25 cellular contexts compared by ENCODE assay signal in the genomic region with DNA sequence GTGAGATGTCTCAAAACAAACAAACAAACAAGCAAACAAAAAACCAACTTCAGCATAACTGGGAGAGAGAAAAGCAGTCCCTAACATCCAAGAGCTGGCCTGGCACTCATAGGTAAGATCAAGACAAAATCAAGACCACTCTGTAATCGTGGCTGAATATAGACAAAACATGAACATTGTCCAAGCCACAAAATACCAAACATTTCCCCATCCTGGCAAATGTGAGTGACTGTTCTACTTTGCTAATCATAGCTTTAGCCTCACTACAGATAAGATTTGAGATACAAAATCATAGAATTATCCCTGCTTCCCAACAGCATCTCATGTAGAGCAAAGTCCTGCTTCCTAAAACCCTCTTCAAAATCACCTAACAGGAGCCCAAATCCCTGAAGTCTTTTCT.
"Had no signal": no experiment of that assay in that cellular context is flagged by ENCODE, and none has a peak within 500 bp of the region (broad histone marks: within the 10 kb centered on the region; RNA-seq: fewer than 3 reads in every experiment).

No MANE protein-coding gene starts in this region.

- ATAC-seq: heart right ventricle; left cardiac atrium; naive thymus-derived CD4-positive, alpha-beta T cell; right lobe of liver; stimulated activated memory B cell treated with anti-CD40 and anti-IgM and Interleukin-4, amounts not matched to agents 10 μg/mL and 1 μg/mL and 100 μg/mL, for 72 hours had no signal

- H3K4me1 ChIP-seq: colonic mucosa, left ventricle myocardium inferior, parathyroid adenoma, prostate gland, right lobe of liver, spleen, tibial artery, upper lobe of left lung, uterus had no signal

- H2AFZ ChIP-seq: parathyroid adenoma had no signal

- H3K4me3 ChIP-seq: colonic mucosa, heart right ventricle, left ventricle myocardium inferior, lung, prostate gland, right lobe of liver, spleen, tibial artery, upper lobe of left lung, uterus had no signal

- H3K27ac ChIP-seq: colonic mucosa, heart right ventricle, left ventricle myocardium inferior, parathyroid adenoma, prostate gland, right lobe of liver, spleen, tibial artery, upper lobe of left lung, uterus had no signal

- H3K27me3 ChIP-seq: colonic mucosa, heart right ventricle, right lobe of liver, spleen, tibial artery, upper lobe of left lung, uterus had no signal

- H3K36me3 ChIP-seq: colonic mucosa, prostate gland, uterus had no signal

- DNase-seq: colonic mucosa; dermis blood vessel endothelial cell; erythroblast; heart right ventricle; hypothalamus; immature natural killer cell; kidney; left cardiac atrium; left ventricle myocardium inferior; mesendoderm; naive thymus-derived CD4-positive, alpha-beta T cell; nephron progenitor cell; retina; right lobe of liver; spleen; stimulated activated CD4-positive, alpha-beta T cell treated with anti-CD3 and anti-CD28 coated beads, Interleukin-15, amount 100 ng/mL, for 24 hours; stimulated activated CD4-positive, alpha-beta T cell treated with anti-CD3 and anti-CD28 coated beads, Interleukin-1b, Interleukin-23, amount 100 ng/mL, for 48 hours; stimulated activated CD4-positive, alpha-beta T cell treated with anti-CD3 and anti-CD28 coated beads, Interleukin-4, amount 100 ng/mL, for 24 hours; tibial artery; upper lobe of left lung; uterus had no signal

- H3K9ac ChIP-seq: parathyroid adenoma had no signal

- H3K9me3 ChIP-seq: colonic mucosa, heart right ventricle, left ventricle myocardium inferior, prostate gland, right lobe of liver, spleen, tibial artery, upper lobe of left lung, uterus had no signal
